Comparison of ENCODE assay signal across 9 cellular contexts in the genomic region with DNA sequence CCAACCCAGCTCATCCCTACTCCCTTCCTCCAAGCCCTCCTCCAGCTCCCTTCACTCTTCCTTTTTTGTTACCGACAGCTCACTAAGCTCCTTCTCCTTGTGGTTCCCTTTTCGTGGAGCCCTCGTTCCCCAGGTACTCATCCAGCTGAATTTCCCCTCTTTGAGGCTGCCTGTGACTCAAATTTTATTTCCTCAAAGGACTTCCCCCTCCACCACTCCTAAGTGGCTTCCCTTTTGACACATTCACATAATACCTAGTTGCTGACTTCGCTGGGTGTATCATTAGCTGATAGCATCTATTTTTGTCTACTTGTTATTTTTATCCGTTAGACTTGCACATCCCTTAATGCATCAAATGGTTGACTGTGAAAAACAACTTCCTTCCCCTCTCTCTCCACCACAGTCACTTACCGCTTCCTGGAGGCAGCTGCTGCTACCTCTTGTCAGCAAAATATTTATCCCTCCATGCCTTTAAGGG. TPM values are rescaled to one million over a fixed set of nuclear protein-coding genes. Genes with fewer than 3 reads are reported as not detected.
DNase-seq lines count a peak whose midpoint lies in the region; ATAC-seq and TF ChIP-seq lines count a peak whose summit lies in the region.
"Had no signal": no experiment of that assay in that cellular context is flagged by ENCODE, and none has a peak within 500 bp of the region (broad histone marks: within the 10 kb centered on the region; RNA-seq: fewer than 3 reads in every experiment).

No MANE protein-coding gene starts in this region.

- H2BK5ac ChIP-seq in mesenchymal stem cell (ENCODE audit: low read depth, low read length, poor library complexity, severe bottlenecking) = no peak overlapping the region

- H3K4me1 Mint-ChIP-seq in activated CD8-positive, alpha-beta T cell treated with anti-CD3 and anti-CD28 coated beads, Interleukin-2, amount 10 ng/mL, durations not matched to agents 7 days and 5 days (ENCODE audit: low read depth) = peaks cover 36% of the 10 kb centered on the region

- no peak overlapping the region for H2BK12ac ChIP-seq in mesenchymal stem cell (ENCODE audit: low read length in 2 of 2)

- H3K23ac ChIP-seq in mesenchymal stem cell (ENCODE audit: low read length in 2 of 2) = no peak overlapping the region

- H3K9ac ChIP-seq in mesenchymal stem cell (ENCODE audit: low read length) = no peak overlapping the region

- ATAC-seq in GM19324 (IDR thresholded peaks at IDR 0.05; ENCODE audit: low FRiP score, unreplicated experiment) = peak; percentile 61
- ATAC-seq in HG03571 (IDR thresholded peaks at IDR 0.05; ENCODE audit: unreplicated experiment) = peak; percentile 60
- peak; percentile 93 for ATAC-seq in activated CD8-positive, alpha-beta T cell treated with anti-CD3 and anti-CD28 coated beads, Interleukin-2, amount 10 ng/mL, durations not matched to agents 7 days and 5 days

- H3K27me3 Mint-ChIP-seq in activated CD8-positive, alpha-beta T cell treated with anti-CD3 and anti-CD28 coated beads, Interleukin-2, amount 10 ng/mL, durations not matched to agents 7 days and 5 days (ENCODE audit: low read depth) = peaks cover 11% of the 10 kb centered on the region

- peak overlapping the region; percentile 59 for H3K4me3 Mint-ChIP-seq in activated CD8-positive, alpha-beta T cell treated with anti-CD3 and anti-CD28 coated beads, Interleukin-2, amount 10 ng/mL, durations not matched to agents 7 days and 5 days

- H3K4me1 ChIP-seq in mesenchymal stem cell (ENCODE audit: control insufficient read depth, insufficient read depth, low read depth, low read length) (peaks cover 7% of the 10 kb centered on the region), esophagus squamous epithelium (peaks cover 12 to 39% (median 15%) of the 10 kb centered on the region in 3 donors)

- no peak overlapping the region for H4K8ac ChIP-seq in mesenchymal stem cell (ENCODE audit: low read length)

- H3K4me2 ChIP-seq in mesenchymal stem cell (ENCODE audit: low read length, poor library complexity, severe bottlenecking) = no peak overlapping the region

- H3K79me1 ChIP-seq in mesenchymal stem cell (replicated peaks; ENCODE audit: low read length, poor library complexity, severe bottlenecking) = no peaks in the 10 kb centered on the region

- H2AK5ac ChIP-seq in mesenchymal stem cell (ENCODE audit: low read length, severe bottlenecking) = no peak overlapping the region

- peak overlapping the region; percentile 93 for H3K27ac Mint-ChIP-seq in activated CD8-positive, alpha-beta T cell treated with anti-CD3 and anti-CD28 coated beads, Interleukin-2, amount 10 ng/mL, durations not matched to agents 7 days and 5 days

- POLR2A ChIA-PET in activated CD8-positive, alpha-beta T cell treated with anti-CD3 and anti-CD28 coated beads, Interleukin-2, amount 10 ng/mL, durations not matched to agents 7 days and 5 days (lab: Charles Lee) = interaction anchor here (0.5 to 1.0 kb wide), 2 partner anchors 109 to 1399 kb away, joined by 3 to 5 read pairs; no protein-coding TSS in a partner anchor

- H3K36me3 ChIP-seq in mesenchymal stem cell (ENCODE audit: control insufficient read depth in 1 of 2, insufficient read depth in 2 of 2, low read depth in 1 of 2, low read length in 2 of 2) = no peaks in the 10 kb centered on the region
- H3K36me3 ChIP-seq in esophagus squamous epithelium = no peaks in the 10 kb centered on the region

- no peak overlapping the region for H2BK15ac ChIP-seq in mesenchymal stem cell (ENCODE audit: low read depth, poor library complexity, severe bottlenecking)

- no peaks in the 10 kb centered on the region for H3K9me3 Mint-ChIP-seq in activated CD8-positive, alpha-beta T cell treated with anti-CD3 and anti-CD28 coated beads, Interleukin-2, amount 10 ng/mL, durations not matched to agents 7 days and 5 days (ENCODE audit: insufficient read depth)

- CTCF ChIA-PET in activated CD8-positive, alpha-beta T cell treated with anti-CD3 and anti-CD28 coated beads, Interleukin-2, amount 10 ng/mL, durations not matched to agents 7 days and 5 days (lab: Charles Lee) = interaction anchor here (0.7 to 3.6 kb wide), 11 partner anchors 11 to 251 kb away, joined by 3 to 34 read pairs (median 8); a partner anchor contains a TSS

- DNase-seq in AML-193 (lab: John Stamatoyannopoulos, UW) (peak; percentile 87 to 94), mesenchymal stem cell (peak; percentile 29), esophagus squamous epithelium (lab: John Stamatoyannopoulos, UW) (no peak), retina (no peak), SW480 (ENCODE audit: low spot score) (no peak)
- peak; percentile 86 for DNase-seq in activated CD8-positive, alpha-beta T cell treated with anti-CD3 and anti-CD28 coated beads, Interleukin-2, amount 10 ng/mL, durations not matched to agents 7 days and 5 days

- no peak overlapping the region for H3K4ac ChIP-seq in mesenchymal stem cell (ENCODE audit: low read depth in 1 of 2, low read length in 2 of 2)

- H2AFZ ChIP-seq in mesenchymal stem cell (ENCODE audit: low read depth, low read length) = no peak overlapping the region

- no peak overlapping the region for H4K91ac ChIP-seq in mesenchymal stem cell (ENCODE audit: low read length)

- 23% methylated on average over 6 of the region's 6 CpGs for WGBS in mesenchymal stem cell
- 23 to 41% methylated on average over 6 of the region's 6 CpGs for WGBS in esophagus squamous epithelium, 2 donors

- H3K27me3 ChIP-seq in mesenchymal stem cell (ENCODE audit: control insufficient read depth in 1 of 2, insufficient read depth in 1 of 2, low read length in 2 of 2) = peaks cover 14 to 16% of the 10 kb centered on the region in 2 experiments
- peaks cover 0 to 9% (median 0%) of the 10 kb centered on the region in 4 donors for H3K27me3 ChIP-seq in esophagus squamous epithelium

- no peak for TF ChIP-seq CTCF in esophagus squamous epithelium (IDR thresholded peaks at IDR 0.05)

- TF ChIP-seq POLR2A in esophagus squamous epithelium (IDR thresholded peaks at IDR 0.05) = no peak

- no peak overlapping the region for H2BK120ac ChIP-seq in mesenchymal stem cell (ENCODE audit: low read depth, low read length)

- no peak overlapping the region for H3K14ac ChIP-seq in mesenchymal stem cell (ENCODE audit: low read length in 2 of 2)

- H3K27ac ChIP-seq in mesenchymal stem cell (ENCODE audit: low read length, poor library complexity, severe bottlenecking) (no peak overlapping the region), esophagus squamous epithelium (peak overlapping the region in 2 of 4 donors; percentile 14 to 44)

- H3K9me3 ChIP-seq in mesenchymal stem cell (ENCODE audit: control insufficient read depth, low read length) (no peaks in the 10 kb centered on the region), esophagus squamous epithelium (no peaks in the 10 kb centered on the region)

- H3K4me3 ChIP-seq in mesenchymal stem cell (ENCODE audit: insufficient read depth in 1 of 2, low read depth in 1 of 2, low read length in 2 of 2) (no peak overlapping the region), esophagus squamous epithelium (no peak overlapping the region)

- H3K18ac ChIP-seq in mesenchymal stem cell (ENCODE audit: low read depth in 1 of 2, low read length in 2 of 2) = no peak overlapping the region

- no peaks in the 10 kb centered on the region for H3K36me3 Mint-ChIP-seq in activated CD8-positive, alpha-beta T cell treated with anti-CD3 and anti-CD28 coated beads, Interleukin-2, amount 10 ng/mL, durations not matched to agents 7 days and 5 days (ENCODE audit: low read depth)

- intact Hi-C loops in esophagus squamous epithelium (cut with DNase I) = no loop called here

RNA-seq across cellular contexts. Expression of a gene that starts 14.5 kb away (rescaled TPM):
- not detected for total RNA-seq in activated CD8-positive, alpha-beta T cell treated with anti-CD3 and anti-CD28 coated beads, Interleukin-2, amount 10 ng/mL, durations not matched to agents 7 days and 5 days
- polyA plus RNA-seq in mesenchymal stem cell (2013, experiment 1 of 2) = 0.06 TPM
- 0.12 TPM for polyA plus RNA-seq in mesenchymal stem cell (2013, experiment 2 of 2)
- total RNA-seq in esophagus squamous epithelium = 1 to 10 TPM in 1 of 4 donors, under 1 TPM in 2, not detected in 1; 0.49 to 2.5 (median 0.56) TPM
- total RNA-seq: lung microvascular endothelial cell had no signal

RNA-seq across cellular contexts. Expression of a gene that starts 27.7 kb away (rescaled TPM):
- total RNA-seq in activated CD8-positive, alpha-beta T cell treated with anti-CD3 and anti-CD28 coated beads, Interleukin-2, amount 10 ng/mL, durations not matched to agents 7 days and 5 days = not detected
- not detected for polyA plus RNA-seq in mesenchymal stem cell (2013, experiment 1 of 2)
- 0.12 TPM for polyA plus RNA-seq in mesenchymal stem cell (2013, experiment 2 of 2)
- 100 to 1,000 TPM in 2 of 4 donors, 10 to 100 TPM in 1, 1 to 10 TPM in 1; 4.6 to 656 (median 111) TPM for total RNA-seq in esophagus squamous epithelium
- total RNA-seq: lung microvascular endothelial cell had no signal

RNA-seq across cellular contexts. Expression of a gene that starts 50.9 kb away (rescaled TPM):
- not detected for total RNA-seq in activated CD8-positive, alpha-beta T cell treated with anti-CD3 and anti-CD28 coated beads, Interleukin-2, amount 10 ng/mL, durations not matched to agents 7 days and 5 days
- 11.3 TPM for polyA plus RNA-seq in mesenchymal stem cell (2013, experiment 1 of 2)
- 11.6 TPM for polyA plus RNA-seq in mesenchymal stem cell (2013, experiment 2 of 2)
- 100 to 1,000 TPM in 3 of 4 donors, 10 to 100 TPM in 1; 81.6 to 449 (median 257) TPM for total RNA-seq in esophagus squamous epithelium
- total RNA-seq: lung microvascular endothelial cell had no signal

Comparison
In these comparisons a context has a peak if more than half of its experiments do, and no peak if none do; other contexts are left out.
1. DNase-seq: peak in AML-193 (2 of 2), activated CD8-positive, alpha-beta T cell treated with anti-CD3 and anti-CD28 coated beads, Interleukin-2, amount 10 ng/mL, durations not matched to agents 7 days and 5 days (single experiment) and mesenchymal stem cell (single experiment); none in esophagus squamous epithelium (single experiment), retina (single experiment) and SW480 (single experiment).
2. RNA of a gene that starts 27.7 kb away (total RNA-seq): 4.6 to 656 TPM in esophagus squamous epithelium; not detected in activated CD8-positive, alpha-beta T cell treated with anti-CD3 and anti-CD28 coated beads, Interleukin-2, amount 10 ng/mL, durations not matched to agents 7 days and 5 days; every median in the first group is over 4 times any median in the second.
3. RNA of a gene that starts 50.9 kb away (total RNA-seq): 81.6 to 449 TPM in esophagus squamous epithelium; not detected in activated CD8-positive, alpha-beta T cell treated with anti-CD3 and anti-CD28 coated beads, Interleukin-2, amount 10 ng/mL, durations not matched to agents 7 days and 5 days; every median in the first group is over 10 times any median in the second.
4. Peak in every context shown above with its lines, with median percentiles within 50 percentile points of each other: ATAC-seq.